Comparison of ENCODE assay signal across 21 cellular contexts in the genomic region with DNA sequence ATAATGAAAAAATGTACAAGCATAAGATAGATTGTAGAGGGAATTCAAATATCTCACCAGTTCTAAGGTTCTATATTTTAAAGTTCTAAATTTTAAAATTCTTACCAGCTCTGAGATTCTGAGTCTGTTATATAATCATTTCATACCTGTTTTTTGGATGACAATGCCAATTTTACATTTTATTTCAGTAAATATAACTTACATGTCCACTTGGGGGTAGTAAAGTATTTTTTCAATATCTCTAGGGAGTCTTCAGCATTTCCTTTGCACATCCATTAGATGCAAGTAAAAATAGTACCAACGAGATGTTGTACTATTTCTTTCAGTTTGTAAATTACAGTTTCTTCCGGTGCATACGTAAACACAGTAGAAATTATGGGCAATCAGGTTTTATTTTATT. TPM values are rescaled to one million over a fixed set of nuclear protein-coding genes. Genes with fewer than 3 reads are reported as not detected.
"Had no signal": no experiment of that assay in that cellular context is flagged by ENCODE, and none has a peak within 500 bp of the region (broad histone marks: within the 10 kb centered on the region; RNA-seq: fewer than 3 reads in every experiment).

No MANE protein-coding gene starts in this region.

- H3K27ac Mint-ChIP-seq: activated B cell treated with CpG ODN at 0.5 μM for 24 hours; activated naive CD4-positive, alpha-beta T cell treated with anti-CD3 and anti-CD28 coated beads for 36 hours; activated T-helper 17 cell treated with anti-CD3 and anti-CD28 coated beads, Interleukin-2, amount 50 U/mL, for 72 hours; naive thymus-derived CD8-positive, alpha-beta T cell; progenitor cell of endocrine pancreas; T-helper 1 cell treated with Interleukin-12 subunit alpha and Interleukin-12 subunit beta and Interleukin-4 antibody, amounts not matched to agents 30 μg/mL and 1 μg/mL, for 36 hours had no signal

- H3K27ac ChIP-seq: adrenal gland, sigmoid colon, suprapubic skin had no signal

- H3K9me3 Mint-ChIP-seq: activated B cell treated with CpG ODN at 0.5 μM for 24 hours; activated naive CD4-positive, alpha-beta T cell treated with anti-CD3 and anti-CD28 coated beads for 36 hours; activated T-helper 17 cell treated with anti-CD3 and anti-CD28 coated beads, Interleukin-2, amount 50 U/mL, for 72 hours; T-helper 1 cell treated with Interleukin-12 subunit alpha and Interleukin-12 subunit beta and Interleukin-4 antibody, amounts not matched to agents 30 μg/mL and 1 μg/mL, for 36 hours had no signal

- H3K4me1 Mint-ChIP-seq: activated B cell treated with CpG ODN at 0.5 μM for 24 hours; activated T-helper 17 cell treated with anti-CD3 and anti-CD28 coated beads, Interleukin-2, amount 50 U/mL, for 72 hours; naive thymus-derived CD8-positive, alpha-beta T cell had no signal

- DNase-seq: activated B cell treated with CpG ODN at 0.5 μM for 24 hours; activated CD4-positive, alpha-beta T cell treated with anti-CD3 and anti-CD28 coated beads, Interleukin-2, amount 50 U/mL, for 1 hour; activated naive CD4-positive, alpha-beta T cell treated with anti-CD3 and anti-CD28 coated beads for 36 hours; activated T-cell treated with anti-CD3 and anti-CD28 coated beads for 4 hours; adrenal gland; central memory CD4-positive, alpha-beta T cell; erythroblast; left colon; mucosa of descending colon; naive thymus-derived CD8-positive, alpha-beta T cell; nucleus accumbens; sigmoid colon; stimulated activated CD4-positive, alpha-beta T cell treated with anti-CD3 and anti-CD28 coated beads, Interleukin-12 subunit alpha, Interleukin-12 subunit beta, amount 100 ng/mL, for 4 hours; stimulated activated naive CD4-positive, alpha-beta T cell had no signal

- H3K4me3 Mint-ChIP-seq: activated B cell treated with CpG ODN at 0.5 μM for 24 hours; activated naive CD4-positive, alpha-beta T cell treated with anti-CD3 and anti-CD28 coated beads for 36 hours; activated T-helper 17 cell treated with anti-CD3 and anti-CD28 coated beads, Interleukin-2, amount 50 U/mL, for 72 hours; naive thymus-derived CD8-positive, alpha-beta T cell; T-helper 1 cell treated with Interleukin-12 subunit alpha and Interleukin-12 subunit beta and Interleukin-4 antibody, amounts not matched to agents 30 μg/mL and 1 μg/mL, for 36 hours had no signal

- H3K36me3 ChIP-seq: adrenal gland, sigmoid colon, suprapubic skin had no signal

- H3K27me3 Mint-ChIP-seq: progenitor cell of endocrine pancreas had no signal

- H3K9me3 ChIP-seq: adrenal gland, mucosa of descending colon, sigmoid colon, suprapubic skin had no signal

- H3K27me3 ChIP-seq: adrenal gland, sigmoid colon, suprapubic skin had no signal

- H3K36me3 Mint-ChIP-seq: naive thymus-derived CD8-positive, alpha-beta T cell had no signal

- ATAC-seq: left colon; mucosa of descending colon; naive thymus-derived CD8-positive, alpha-beta T cell had no signal

- H3K4me1 ChIP-seq: adrenal gland, sigmoid colon, suprapubic skin had no signal

- H3K4me3 ChIP-seq: adrenal gland, mucosa of descending colon, sigmoid colon, suprapubic skin had no signal

RNA-seq across cellular contexts. Expression of a gene that starts 25.7 kb away (rescaled TPM):
- total RNA-seq: activated B cell treated with CpG ODN at 0.5 μM for 24 hours; activated CD8-positive, alpha-beta memory T cell treated with anti-CD3 and anti-CD28 coated beads for 36 hours; activated naive CD4-positive, alpha-beta T cell treated with anti-CD3 and anti-CD28 coated beads for 36 hours; activated T-helper 17 cell treated with anti-CD3 and anti-CD28 coated beads, Interleukin-2, amount 50 U/mL, for 72 hours; adrenal gland; left colon; lung microvascular endothelial cell; mucosa of descending colon; naive thymus-derived CD8-positive, alpha-beta T cell; progenitor cell of endocrine pancreas; sigmoid colon; suprapubic skin; ureter had no signal
- polyA plus RNA-seq: naive thymus-derived CD8-positive, alpha-beta T cell; sigmoid colon had no signal
